ENCODE assay signal across 2 cellular contexts in the genomic region with DNA sequence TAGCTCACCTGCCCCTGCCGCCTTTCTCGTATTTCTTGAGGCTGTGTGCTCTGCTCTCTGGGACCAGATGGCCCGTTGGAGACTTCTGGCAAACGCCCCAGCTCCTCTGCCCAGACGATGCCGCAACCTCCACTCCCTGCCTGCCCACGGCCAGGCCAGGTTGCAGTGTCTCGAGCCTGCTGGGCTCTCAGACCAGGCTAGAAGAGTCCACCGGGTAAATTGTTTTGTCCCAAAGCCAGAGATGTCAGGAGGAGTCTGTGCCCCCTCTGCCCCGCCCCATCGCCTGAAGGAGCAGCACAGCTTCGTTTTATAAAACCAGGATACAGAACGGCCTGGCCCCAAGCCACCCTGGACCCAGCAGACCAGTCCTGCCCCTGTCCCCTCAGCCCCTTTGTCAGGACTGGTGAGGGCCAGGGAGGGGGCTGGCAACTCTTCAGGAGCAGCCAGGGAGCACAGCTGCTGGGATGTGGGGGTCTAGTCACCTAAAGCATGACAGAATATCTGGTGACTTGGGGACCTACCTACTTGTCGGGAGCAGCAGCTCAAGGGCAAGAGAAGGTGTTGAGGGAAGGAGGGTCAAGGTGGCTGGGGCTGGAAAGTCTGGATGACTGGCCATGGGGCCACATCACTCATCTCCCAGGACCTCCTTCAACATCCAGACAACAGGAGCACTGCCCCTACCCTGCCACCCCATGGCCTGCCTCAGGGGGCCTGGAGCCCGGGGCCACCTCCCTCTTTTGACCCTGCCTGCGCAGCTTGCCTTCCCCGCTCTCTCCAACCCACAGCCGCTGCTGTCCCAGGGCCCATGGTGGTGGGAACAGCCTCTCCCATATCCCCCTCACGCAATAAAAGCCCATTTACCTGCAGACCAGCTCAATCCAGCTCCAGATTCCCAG.
TF ChIP-seq lines count a peak whose summit lies in the region.

No MANE protein-coding gene starts in this region.

TF ChIP-seq in K562, 482 proteins besides CTCF, POLR2A, EP300 and RAD21 (continued from another document):
- TF ChIP-seq YY1 (IDR thresholded peaks at IDR 0.05; ENCODE audit: borderline replicate concordance in 1 of 3, control insufficient read depth in 1 of 3, extremely low read depth in 1 of 3, insufficient read depth in 3 of 3, insufficient read length in 1 of 3, insufficient replicate concordance in 2 of 3, low read depth in 1 of 3, low read length in 2 of 3) = no peak
- no peak for TF ChIP-seq GTF2A2 (tag; IDR thresholded peaks at IDR 0.05)
- no peak for TF ChIP-seq EP400 (IDR thresholded peaks at IDR 0.05)
- TF ChIP-seq RFX1 (IDR thresholded peaks at IDR 0.05) = no peak

TF ChIP-seq in neural cell, 6 proteins besides CTCF, POLR2A, EP300 and RAD21 (continued from another document):
- TF ChIP-seq EZH2 (IDR thresholded peaks at IDR 0.05; ENCODE audit: borderline replicate concordance, insufficient read depth, low read length, poor library complexity, severe bottlenecking) = no peak
- TF ChIP-seq TAF1 (IDR thresholded peaks at IDR 0.05; ENCODE audit: low read depth) = no peak
- TF ChIP-seq, protein P1, sequence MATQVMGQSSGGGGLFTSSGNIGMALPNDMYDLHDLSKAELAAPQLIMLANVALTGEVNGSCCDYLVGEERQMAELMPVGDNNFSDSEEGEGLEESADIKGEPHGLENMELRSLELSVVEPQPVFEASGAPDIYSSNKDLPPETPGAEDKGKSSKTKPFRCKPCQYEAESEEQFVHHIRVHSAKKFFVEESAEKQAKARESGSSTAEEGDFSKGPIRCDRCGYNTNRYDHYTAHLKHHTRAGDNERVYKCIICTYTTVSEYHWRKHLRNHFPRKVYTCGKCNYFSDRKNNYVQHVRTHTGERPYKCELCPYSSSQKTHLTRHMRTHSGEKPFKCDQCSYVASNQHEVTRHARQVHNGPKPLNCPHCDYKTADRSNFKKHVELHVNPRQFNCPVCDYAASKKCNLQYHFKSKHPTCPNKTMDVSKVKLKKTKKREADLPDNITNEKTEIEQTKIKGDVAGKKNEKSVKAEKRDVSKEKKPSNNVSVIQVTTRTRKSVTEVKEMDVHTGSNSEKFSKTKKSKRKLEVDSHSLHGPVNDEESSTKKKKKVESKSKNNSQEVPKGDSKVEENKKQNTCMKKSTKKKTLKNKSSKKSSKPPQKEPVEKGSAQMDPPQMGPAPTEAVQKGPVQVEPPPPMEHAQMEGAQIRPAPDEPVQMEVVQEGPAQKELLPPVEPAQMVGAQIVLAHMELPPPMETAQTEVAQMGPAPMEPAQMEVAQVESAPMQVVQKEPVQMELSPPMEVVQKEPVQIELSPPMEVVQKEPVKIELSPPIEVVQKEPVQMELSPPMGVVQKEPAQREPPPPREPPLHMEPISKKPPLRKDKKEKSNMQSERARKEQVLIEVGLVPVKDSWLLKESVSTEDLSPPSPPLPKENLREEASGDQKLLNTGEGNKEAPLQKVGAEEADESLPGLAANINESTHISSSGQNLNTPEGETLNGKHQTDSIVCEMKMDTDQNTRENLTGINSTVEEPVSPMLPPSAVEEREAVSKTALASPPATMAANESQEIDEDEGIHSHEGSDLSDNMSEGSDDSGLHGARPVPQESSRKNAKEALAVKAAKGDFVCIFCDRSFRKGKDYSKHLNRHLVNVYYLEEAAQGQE (IDR thresholded peaks at IDR 0.05; ENCODE audit: borderline replicate concordance) = no peak
- TF ChIP-seq MXI1 (conservative IDR thresholded peaks at IDR 0.05; ENCODE audit: poor library complexity, severe bottlenecking) = no peak
- no peak for TF ChIP-seq SMC3 (conservative IDR thresholded peaks at IDR 0.05; ENCODE audit: poor library complexity)
